In genomic region chr4:110049951-110050925, GRCh38 we compare ENCODE assay signal across 8 cellular contexts.
DNase-seq lines count a peak whose midpoint lies in the region; ATAC-seq and TF ChIP-seq lines count a peak whose summit lies in the region.

No MANE protein-coding gene starts in this region.

- CTCF ChIA-PET in activated CD4-positive, alpha-beta memory T cell treated with anti-CD3 and anti-CD28 coated beads, Interleukin-2, amount 10 ng/mL, durations not matched to agents 7 days and 5 days (lab: Charles Lee) = interaction anchor here (0.7 to 4.5 kb wide), 27 partner anchors 10 to 467 kb away, joined by 3 to 33 read pairs (median 4); partner anchors contain the start of gene ELOVL6

- POLR2A ChIA-PET in activated CD4-positive, alpha-beta memory T cell treated with anti-CD3 and anti-CD28 coated beads, Interleukin-2, amount 10 ng/mL, durations not matched to agents 7 days and 5 days (lab: Charles Lee) = interaction anchor here (1.2 kb wide), 1 partner anchor 8 kb away, joined by 3 read pairs; no protein-coding TSS in a partner anchor

- peaks cover 5% of the 10 kb centered on the region for H3K27me3 Mint-ChIP-seq in CD4-positive, CD25-positive, alpha-beta regulatory T cell
- H3K27me3 Mint-ChIP-seq in activated CD4-positive, alpha-beta memory T cell treated with anti-CD3 and anti-CD28 coated beads, Interleukin-2, amount 10 ng/mL, durations not matched to agents 7 days and 5 days = no peaks in the 10 kb centered on the region
- H3K27me3 Mint-ChIP-seq in natural killer cell (ENCODE audit: low read depth in 2 of 2) = no peaks in the 10 kb centered on the region

- no peaks in the 10 kb centered on the region for H3K36me3 Mint-ChIP-seq in CD4-positive, CD25-positive, alpha-beta regulatory T cell
- peaks cover 20% of the 10 kb centered on the region for H3K36me3 Mint-ChIP-seq in activated CD4-positive, alpha-beta memory T cell treated with anti-CD3 and anti-CD28 coated beads, Interleukin-2, amount 10 ng/mL, durations not matched to agents 7 days and 5 days (ENCODE audit: low read depth)
- peaks cover 22% of the 10 kb centered on the region for H3K36me3 Mint-ChIP-seq in natural killer cell

- H3K27me3 ChIP-seq in CD4-positive, CD25-positive, alpha-beta regulatory T cell (ENCODE audit: control insufficient read depth, insufficient read depth, low read length) = no peaks in the 10 kb centered on the region
- H3K27me3 ChIP-seq in suprapubic skin = no peaks in the 10 kb centered on the region

- peak; percentile 15 to 55 (median 42) for DNase-seq in CD4-positive, CD25-positive, alpha-beta regulatory T cell
- DNase-seq in NCI-H2081 treated with DMSO at 0.1 percent for 48 hours (lab: John Stamatoyannopoulos, UW) (peak; percentile 1), epithelial cell of esophagus (ENCODE audit: low read depth) (peak; percentile 54), natural killer cell (peak; percentile 32), suprapubic skin (ENCODE audit: low spot score in 2 of 2) (no peak), NCI-H187 treated with DMSO at 0.1 percent for 48 hours (lab: John Stamatoyannopoulos, UW) (no peak)
- peak; percentile 59 for DNase-seq in activated CD4-positive, alpha-beta memory T cell treated with anti-CD3 and anti-CD28 coated beads, Interleukin-2, amount 10 ng/mL, durations not matched to agents 7 days and 5 days

- WGBS in suprapubic skin = 67% methylated on average over 9 of the region's 9 CpGs

- intact Hi-C loops in natural killer cell (cut with micrococcal nuclease) = loop anchor here (1.0 kb wide), 1 partner anchor 161 kb away; no protein-coding TSS in a partner anchor

- no peaks in the 10 kb centered on the region for H3K4me1 Mint-ChIP-seq in CD4-positive, CD25-positive, alpha-beta regulatory T cell
- peaks cover 22% of the 10 kb centered on the region for H3K4me1 Mint-ChIP-seq in activated CD4-positive, alpha-beta memory T cell treated with anti-CD3 and anti-CD28 coated beads, Interleukin-2, amount 10 ng/mL, durations not matched to agents 7 days and 5 days
- peaks cover 28 to 30% of the 10 kb centered on the region in 2 donors for H3K4me1 Mint-ChIP-seq in natural killer cell

- H3K4me3 Mint-ChIP-seq in CD4-positive, CD25-positive, alpha-beta regulatory T cell = no peak overlapping the region
- no peak overlapping the region for H3K4me3 Mint-ChIP-seq in activated CD4-positive, alpha-beta memory T cell treated with anti-CD3 and anti-CD28 coated beads, Interleukin-2, amount 10 ng/mL, durations not matched to agents 7 days and 5 days
- no peak overlapping the region for H3K4me3 Mint-ChIP-seq in natural killer cell

- no peak for TF ChIP-seq POLR2A in suprapubic skin (IDR thresholded peaks at IDR 0.05)

- no peak overlapping the region for H3K27ac ChIP-seq in CD4-positive, CD25-positive, alpha-beta regulatory T cell (ENCODE audit: insufficient read depth, low read length, poor library complexity, severe bottlenecking)
- H3K27ac ChIP-seq in suprapubic skin = no peak overlapping the region

- no peak for TF ChIP-seq EP300 in suprapubic skin (IDR thresholded peaks at IDR 0.05)

- no peaks in the 10 kb centered on the region for H3K36me3 ChIP-seq in CD4-positive, CD25-positive, alpha-beta regulatory T cell (ENCODE audit: control insufficient read depth, insufficient read depth, low read length)
- H3K36me3 ChIP-seq in suprapubic skin = peaks cover 4% of the 10 kb centered on the region

- no peaks in the 10 kb centered on the region for H3K4me1 ChIP-seq in CD4-positive, CD25-positive, alpha-beta regulatory T cell (ENCODE audit: control insufficient read depth, insufficient read depth, low read length, poor library complexity, severe bottlenecking)
- no peaks in the 10 kb centered on the region for H3K4me1 ChIP-seq in suprapubic skin

- H3K27ac Mint-ChIP-seq in CD4-positive, CD25-positive, alpha-beta regulatory T cell = no peak overlapping the region
- no peak overlapping the region for H3K27ac Mint-ChIP-seq in activated CD4-positive, alpha-beta memory T cell treated with anti-CD3 and anti-CD28 coated beads, Interleukin-2, amount 10 ng/mL, durations not matched to agents 7 days and 5 days
- peak overlapping the region; percentile 68 to 79 for H3K27ac Mint-ChIP-seq in natural killer cell

- no peak for ATAC-seq in CD4-positive, CD25-positive, alpha-beta regulatory T cell (ENCODE audit: low read depth in 2 of 2)
- ATAC-seq in GM21515 (IDR thresholded peaks at IDR 0.05; ENCODE audit: unreplicated experiment) (peak; percentile 57), natural killer cell (peak; percentile 68 to 95 (median 76))

- no peaks in the 10 kb centered on the region for H3K9me3 ChIP-seq in CD4-positive, CD25-positive, alpha-beta regulatory T cell (ENCODE audit: control insufficient read depth in 2 of 2, low read length in 2 of 2)
- H3K9me3 ChIP-seq in suprapubic skin = no peaks in the 10 kb centered on the region

- H3K9me3 Mint-ChIP-seq in CD4-positive, CD25-positive, alpha-beta regulatory T cell = no peaks in the 10 kb centered on the region
- H3K9me3 Mint-ChIP-seq in activated CD4-positive, alpha-beta memory T cell treated with anti-CD3 and anti-CD28 coated beads, Interleukin-2, amount 10 ng/mL, durations not matched to agents 7 days and 5 days = no peaks in the 10 kb centered on the region
- H3K9me3 Mint-ChIP-seq in natural killer cell = no peaks in the 10 kb centered on the region

- TF ChIP-seq CTCF in epithelial cell of esophagus (IDR thresholded peaks at IDR 0.05; ENCODE audit: insufficient read depth, low read depth, low read length, missing control alignments) (peak; percentile 86), natural killer cell (IDR thresholded peaks at IDR 0.05) (peak; percentile 82), suprapubic skin (IDR thresholded peaks at IDR 0.05) (peak; percentile 38 to 60)

- no peak overlapping the region for H3K4me3 ChIP-seq in CD4-positive, CD25-positive, alpha-beta regulatory T cell (ENCODE audit: low read depth, low read length)
- H3K4me3 ChIP-seq in epithelial cell of esophagus (ENCODE audit: low read length) (no peak overlapping the region), suprapubic skin (no peak overlapping the region)

Comparison
In these comparisons a context has a peak if more than half of its experiments do, and no peak if none do; other contexts are left out.
1. ATAC-seq: peak in GM21515 (single experiment) and natural killer cell (3 of 3); none in CD4-positive, CD25-positive, alpha-beta regulatory T cell (0 of 2).
2. DNase-seq: peak in CD4-positive, CD25-positive, alpha-beta regulatory T cell (3 of 3), NCI-H2081 treated with DMSO at 0.1 percent for 48 hours (single experiment), activated CD4-positive, alpha-beta memory T cell treated with anti-CD3 and anti-CD28 coated beads, Interleukin-2, amount 10 ng/mL, durations not matched to agents 7 days and 5 days (single experiment), epithelial cell of esophagus (single experiment) and natural killer cell (single experiment); none in suprapubic skin (0 of 2) and NCI-H187 treated with DMSO at 0.1 percent for 48 hours (single experiment).
3. H3K27ac Mint-ChIP-seq: peak in natural killer cell (2 of 2); none in CD4-positive, CD25-positive, alpha-beta regulatory T cell (0 of 3) and activated CD4-positive, alpha-beta memory T cell treated with anti-CD3 and anti-CD28 coated beads, Interleukin-2, amount 10 ng/mL, durations not matched to agents 7 days and 5 days (single experiment).
4. Peak in every context shown above with its lines, with median percentiles within 50 percentile points of each other: CTCF ChIP-seq.